In genomic region chr5:54719384-54720306, GRCh38 we compare ENCODE assay signal across 12 cellular contexts.
DNase-seq lines count a peak whose midpoint lies in the region; ATAC-seq and TF ChIP-seq lines count a peak whose summit lies in the region.
"Had no signal": no experiment of that assay in that cellular context is flagged by ENCODE, and none has a peak within 500 bp of the region (broad histone marks: within the 10 kb centered on the region; RNA-seq: fewer than 3 reads in every experiment).

No MANE protein-coding gene starts in this region.

- no peak for TF ChIP-seq EP300 in upper lobe of left lung (IDR thresholded peaks at IDR 0.05)

- H3K9me3 ChIP-seq in upper lobe of left lung (no peaks in the 10 kb centered on the region), mucosa of descending colon (no peaks in the 10 kb centered on the region)
- H3K9me3 ChIP-seq: Peyer's patch had no signal

- no peaks in the 10 kb centered on the region for H3K36me3 Mint-ChIP-seq in activated naive CD8-positive, alpha-beta T cell treated with anti-CD3 and anti-CD28 coated beads, Interleukin-2, amount 50 U/mL, for 24 hours (ENCODE audit: low read depth)
- H3K36me3 Mint-ChIP-seq in activated naive CD8-positive, alpha-beta T cell treated with anti-CD3 and anti-CD28 coated beads for 36 hours, result no peaks in the 10 kb centered on the region

- H3K36me3 ChIP-seq in upper lobe of left lung, result no peaks in the 10 kb centered on the region
- no peaks in the 10 kb centered on the region for H3K36me3 ChIP-seq in mucosa of descending colon (ENCODE audit: low read depth)
- H3K36me3 ChIP-seq: Peyer's patch had no signal

- H3K27me3 ChIP-seq in upper lobe of left lung, result no peaks in the 10 kb centered on the region
- H3K27me3 ChIP-seq: Peyer's patch had no signal

- no peaks in the 10 kb centered on the region for H3K27me3 Mint-ChIP-seq in activated naive CD8-positive, alpha-beta T cell treated with anti-CD3 and anti-CD28 coated beads, Interleukin-2, amount 50 U/mL, for 24 hours
- H3K27me3 Mint-ChIP-seq in activated naive CD8-positive, alpha-beta T cell treated with anti-CD3 and anti-CD28 coated beads for 36 hours, result no peaks in the 10 kb centered on the region
- H3K27me3 Mint-ChIP-seq: CD4-positive, CD25-positive, alpha-beta regulatory T cell had no signal

- H3K4me3 ChIP-seq in upper lobe of left lung, result no peak overlapping the region
- H3K4me3 ChIP-seq in mucosa of descending colon, result no peak overlapping the region
- H3K4me3 ChIP-seq: Peyer's patch had no signal

- H3K27ac Mint-ChIP-seq in activated naive CD8-positive, alpha-beta T cell treated with anti-CD3 and anti-CD28 coated beads, Interleukin-2, amount 50 U/mL, for 24 hours, result no peak overlapping the region
- no peak overlapping the region for H3K27ac Mint-ChIP-seq in activated naive CD8-positive, alpha-beta T cell treated with anti-CD3 and anti-CD28 coated beads for 36 hours

- no peak for TF ChIP-seq CTCF in upper lobe of left lung (IDR thresholded peaks at IDR 0.05)
- no peak for TF ChIP-seq CTCF in mucosa of descending colon (IDR thresholded peaks at IDR 0.05)

- no peak for TF ChIP-seq POLR2A in upper lobe of left lung (IDR thresholded peaks at IDR 0.05)

- H3K9me3 Mint-ChIP-seq in activated naive CD8-positive, alpha-beta T cell treated with anti-CD3 and anti-CD28 coated beads, Interleukin-2, amount 50 U/mL, for 24 hours, result peaks cover 4% of the 10 kb centered on the region
- H3K9me3 Mint-ChIP-seq in activated naive CD8-positive, alpha-beta T cell treated with anti-CD3 and anti-CD28 coated beads for 36 hours, result peaks cover 3% of the 10 kb centered on the region

- H3K4me3 Mint-ChIP-seq in activated naive CD8-positive, alpha-beta T cell treated with anti-CD3 and anti-CD28 coated beads, Interleukin-2, amount 50 U/mL, for 24 hours, result no peak overlapping the region
- H3K4me3 Mint-ChIP-seq in activated naive CD8-positive, alpha-beta T cell treated with anti-CD3 and anti-CD28 coated beads for 36 hours, result no peak overlapping the region
- H3K4me3 Mint-ChIP-seq: CD4-positive, CD25-positive, alpha-beta regulatory T cell had no signal

- 61 to 70% methylated on average over 5 to 7 of the region's 7 CpGs for WGBS in upper lobe of left lung, 2 donors

- peak overlapping the region in 1 of 4 donors; percentile 35 for H3K27ac ChIP-seq in upper lobe of left lung
- H3K27ac ChIP-seq: HL-60 had no signal

- intact Hi-C loops in mucosa of descending colon (cut with DNase I, micrococcal nuclease), result no loop called here

- H3K4me1 ChIP-seq in upper lobe of left lung (peaks cover 0 to 13% (median 7%) of the 10 kb centered on the region in 4 donors), mucosa of descending colon (ENCODE audit: low read depth) (no peaks in the 10 kb centered on the region)
- H3K4me1 ChIP-seq: Peyer's patch had no signal

- no peak for DNase-seq in activated naive CD8-positive, alpha-beta T cell treated with anti-CD3 and anti-CD28 coated beads, Interleukin-2, amount 50 U/mL, for 24 hours
- DNase-seq in activated naive CD8-positive, alpha-beta T cell treated with anti-CD3 and anti-CD28 coated beads for 36 hours, result no peak
- DNase-seq in astrocyte of the hippocampus (ENCODE audit: low read depth, low spot score), result peak; percentile 93
- DNase-seq in hepatic stellate cell (ENCODE audit: low spot score), result peak; percentile 46
- DNase-seq in upper lobe of left lung, result peak in 1 of 2 donors; percentile 8
- DNase-seq in mucosa of descending colon, result no peak
- DNase-seq in DMS53 (lab: John Stamatoyannopoulos, UW), result no peak
- no peak for DNase-seq in HK-2 (ENCODE audit: unreplicated experiment)
- DNase-seq: activated naive CD4-positive, alpha-beta T cell treated with Interleukin-2 at 50 U/mL for 16 hours; CD4-positive, CD25-positive, alpha-beta regulatory T cell; Peyer's patch had no signal

- H3K4me1 Mint-ChIP-seq in activated naive CD8-positive, alpha-beta T cell treated with anti-CD3 and anti-CD28 coated beads, Interleukin-2, amount 50 U/mL, for 24 hours, result peaks cover 18% of the 10 kb centered on the region
- H3K4me1 Mint-ChIP-seq in activated naive CD8-positive, alpha-beta T cell treated with anti-CD3 and anti-CD28 coated beads for 36 hours, result peaks cover 2% of the 10 kb centered on the region

- ATAC-seq in activated naive CD8-positive, alpha-beta T cell treated with anti-CD3 and anti-CD28 coated beads, Interleukin-2, amount 50 U/mL, for 24 hours, result peak; percentile 67
- peak; percentile 58 for ATAC-seq in upper lobe of left lung (ENCODE audit: low FRiP score in 2 of 2)
- no peak for ATAC-seq in mucosa of descending colon

Comparison
In these comparisons a context has a peak if more than half of its experiments do, and no peak if none do; other contexts are left out.
1. DNase-seq: peak in astrocyte of the hippocampus (single experiment) and hepatic stellate cell (single experiment); none in activated naive CD8-positive, alpha-beta T cell treated with anti-CD3 and anti-CD28 coated beads, Interleukin-2, amount 50 U/mL, for 24 hours (single experiment), activated naive CD8-positive, alpha-beta T cell treated with anti-CD3 and anti-CD28 coated beads for 36 hours (single experiment), mucosa of descending colon (0 of 3), DMS53 (single experiment) and HK-2 (single experiment).